In genomic region chr19:51697169-51697776, GRCh38 we compare ENCODE assay signal across 28 cellular contexts. TPM values are rescaled to one million over a fixed set of nuclear protein-coding genes. Genes with fewer than 3 reads are reported as not detected.
"Had no signal": no experiment of that assay in that cellular context is flagged by ENCODE, and none has a peak within 500 bp of the region (broad histone marks: within the 10 kb centered on the region; RNA-seq: fewer than 3 reads in every experiment).

No MANE protein-coding gene starts in this region.

- DNase-seq: activated B cell treated with CpG ODN at 0.5 μM for 24 hours; activated CD4-positive, alpha-beta T cell treated with anti-CD3 and anti-CD28 coated beads for 1 hour; activated CD4-positive, alpha-beta T cell treated with anti-CD3 and anti-CD28 coated beads, Interleukin-2, amount 10 ng/mL, durations not matched to agents 24 days and 14 days; activated CD4-positive, alpha-beta T cell treated with anti-CD3 and anti-CD28 coated beads, Interleukin-2, amount 50 U/mL, for 48 hours; activated gamma-delta T cell; activated naive CD4-positive, alpha-beta T cell treated with anti-CD3 and anti-CD28 coated beads for 36 hours; activated T-cell treated with anti-CD3 and anti-CD28 coated beads for 4 hours; activated T-cell treated with anti-CD3 and anti-CD28 coated beads, Interleukin-2, amount 50 U/mL, for 48 hours; amygdala; Karpas-422; MM.1S; NCI-H1105; NCI-H1436; NCI-H1694 treated with DMSO at 0.1 percent for 48 hours; NCI-H2029 treated with DMSO at 0.1 percent for 48 hours; NCI-H345; NCI-H510A; NCI-H526 treated with DMSO at 0.1 percent for 48 hours; NCI-H82; SHP77; T-helper 17 cell; T-helper 9 cell had no signal

- H3K27ac Mint-ChIP-seq: activated B cell treated with CpG ODN at 0.5 μM for 24 hours; activated CD4-positive, alpha-beta T cell treated with anti-CD3 and anti-CD28 coated beads, Interleukin-2, amount 10 ng/mL, durations not matched to agents 24 days and 14 days; activated naive CD4-positive, alpha-beta T cell treated with anti-CD3 and anti-CD28 coated beads for 36 hours; activated naive CD8-positive, alpha-beta T cell; activated T-helper 17 cell treated with anti-CD3 and anti-CD28 coated beads, Interleukin-2, amount 50 U/mL, for 72 hours; T-helper 17 cell had no signal

- H3K4me1 Mint-ChIP-seq: activated CD4-positive, alpha-beta T cell treated with anti-CD3 and anti-CD28 coated beads, Interleukin-2, amount 10 ng/mL, durations not matched to agents 24 days and 14 days had no signal

- ATAC-seq: activated T-helper 17 cell treated with anti-CD3 and anti-CD28 coated beads, Interleukin-2, amount 50 U/mL, for 72 hours; K562; Panc1; T-helper 17 cell had no signal

- H3K4me3 Mint-ChIP-seq: activated B cell treated with CpG ODN at 0.5 μM for 24 hours; activated CD4-positive, alpha-beta T cell treated with anti-CD3 and anti-CD28 coated beads, Interleukin-2, amount 10 ng/mL, durations not matched to agents 24 days and 14 days; activated naive CD4-positive, alpha-beta T cell treated with anti-CD3 and anti-CD28 coated beads for 36 hours; activated naive CD8-positive, alpha-beta T cell; activated T-helper 17 cell treated with anti-CD3 and anti-CD28 coated beads, Interleukin-2, amount 50 U/mL, for 72 hours; T-helper 17 cell had no signal

- H3K36me3 Mint-ChIP-seq: activated naive CD8-positive, alpha-beta T cell had no signal

- H3K9me3 Mint-ChIP-seq: activated B cell treated with CpG ODN at 0.5 μM for 24 hours; activated CD4-positive, alpha-beta T cell treated with anti-CD3 and anti-CD28 coated beads, Interleukin-2, amount 10 ng/mL, durations not matched to agents 24 days and 14 days; activated naive CD4-positive, alpha-beta T cell treated with anti-CD3 and anti-CD28 coated beads for 36 hours; activated T-helper 17 cell treated with anti-CD3 and anti-CD28 coated beads, Interleukin-2, amount 50 U/mL, for 72 hours had no signal

- H3K27ac ChIP-seq: SJSA1 had no signal

- H3K27me3 Mint-ChIP-seq: activated CD4-positive, alpha-beta T cell treated with anti-CD3 and anti-CD28 coated beads, Interleukin-2, amount 10 ng/mL, durations not matched to agents 24 days and 14 days; activated naive CD8-positive, alpha-beta T cell; activated T-helper 17 cell treated with anti-CD3 and anti-CD28 coated beads, Interleukin-2, amount 50 U/mL, for 72 hours; T-helper 17 cell had no signal

RNA-seq across cellular contexts. Expression of gene HAS1, which starts 26.5 kb away (rescaled TPM):
- total RNA-seq: activated B cell treated with CpG ODN at 0.5 μM for 24 hours; activated CD4-positive, alpha-beta T cell treated with anti-CD3 and anti-CD28 coated beads, Interleukin-2, amount 10 ng/mL, durations not matched to agents 24 days and 14 days; activated naive CD4-positive, alpha-beta T cell treated with anti-CD3 and anti-CD28 coated beads for 36 hours; activated T-helper 17 cell treated with anti-CD3 and anti-CD28 coated beads, Interleukin-2, amount 50 U/mL, for 72 hours; OCI-LY7; SJSA1; T-helper 17 cell had no signal

RNA-seq across cellular contexts. Expression of gene SIGLEC14, which starts 50.6 kb away (rescaled TPM):
- total RNA-seq: activated CD4-positive, alpha-beta T cell treated with anti-CD3 and anti-CD28 coated beads, Interleukin-2, amount 10 ng/mL, durations not matched to agents 24 days and 14 days; activated naive CD4-positive, alpha-beta T cell treated with anti-CD3 and anti-CD28 coated beads for 36 hours; activated T-helper 17 cell treated with anti-CD3 and anti-CD28 coated beads, Interleukin-2, amount 50 U/mL, for 72 hours; K562; OCI-LY7; SJSA1 had no signal

RNA-seq across cellular contexts. Expression of gene FPR1, which starts 54.4 kb away (rescaled TPM):
- total RNA-seq: activated CD4-positive, alpha-beta T cell treated with anti-CD3 and anti-CD28 coated beads, Interleukin-2, amount 10 ng/mL, durations not matched to agents 24 days and 14 days; activated naive CD4-positive, alpha-beta T cell treated with anti-CD3 and anti-CD28 coated beads for 36 hours; activated T-helper 17 cell treated with anti-CD3 and anti-CD28 coated beads, Interleukin-2, amount 50 U/mL, for 72 hours; OCI-LY7; SJSA1 had no signal
